24 cellular contexts compared by ENCODE assay signal in genomic region chr18:27008575-27008974, GRCh38.
DNase-seq lines count a peak whose midpoint lies in the region; ATAC-seq and TF ChIP-seq lines count a peak whose summit lies in the region.
"Had no signal": no experiment of that assay in that cellular context is flagged by ENCODE, and none has a peak within 500 bp of the region (broad histone marks: within the 10 kb centered on the region; RNA-seq: fewer than 3 reads in every experiment).

No MANE protein-coding gene starts in this region.

- peak overlapping the region; percentile 32; the same call in 1 of the 2 replicates for H3K27ac ChIP-seq in HUES64 (ENCODE audit: low read depth, low read length)
- H3K27ac ChIP-seq in iPS DF 6.9 (ENCODE audit: low read length) = no peak overlapping the region
- H3K27ac ChIP-seq in SJCRH30 = no peak overlapping the region
- H3K27ac ChIP-seq: 22Rv1, A549, HL-60 had no signal

- no peak overlapping the region for H3K4me3 ChIP-seq in HUES64 (ENCODE audit: low read length)
- no peak overlapping the region for H3K4me3 ChIP-seq in epithelial cell of esophagus (ENCODE audit: low read length)
- H3K4me3 ChIP-seq in iPS DF 6.9 (ENCODE audit: low read length) = no peak overlapping the region
- H3K4me3 ChIP-seq in SJCRH30 = no peak overlapping the region
- H3K4me3 ChIP-seq: A549, GM12878 had no signal

- H3K27ac Mint-ChIP-seq in naive thymus-derived CD8-positive, alpha-beta T cell = no peak overlapping the region
- H3K27ac Mint-ChIP-seq: B cell; CD4-positive, CD25-positive, alpha-beta regulatory T cell; CD8-positive, alpha-beta memory T cell; IgD-negative memory B cell had no signal

- no peak for ATAC-seq in naive thymus-derived CD8-positive, alpha-beta T cell
- ATAC-seq: A549, GM12878, HepG2 had no signal

- peaks cover 0 to 17% (median 3%) of the 10 kb centered on the region in 9 donors for H3K9me3 Mint-ChIP-seq in naive thymus-derived CD8-positive, alpha-beta T cell
- H3K9me3 Mint-ChIP-seq: IgD-negative memory B cell had no signal

- H3K36me3 Mint-ChIP-seq in naive thymus-derived CD8-positive, alpha-beta T cell = no peaks in the 10 kb centered on the region
- H3K36me3 Mint-ChIP-seq: CD4-positive, CD25-positive, alpha-beta regulatory T cell; CD8-positive, alpha-beta memory T cell; IgD-negative memory B cell had no signal

- H3K9me3 ChIP-seq in HUES64 (ENCODE audit: insufficient read depth, low read depth, low read length) (no peaks in the 10 kb centered on the region), iPS DF 6.9 (ENCODE audit: control insufficient read depth, insufficient read depth, low read length) (no peaks in the 10 kb centered on the region), SJCRH30 (replicated peaks) (no peaks in the 10 kb centered on the region)
- H3K9me3 ChIP-seq: A549 had no signal

- no peak for TF ChIP-seq CTCF in epithelial cell of esophagus (IDR thresholded peaks at IDR 0.05; ENCODE audit: insufficient read depth, low read depth, low read length, missing control alignments)

- H3K36me3 ChIP-seq in HUES64 (ENCODE audit: insufficient read depth, low read length) (no peaks in the 10 kb centered on the region), iPS DF 6.9 (ENCODE audit: control insufficient read depth, insufficient read depth, low read length) (no peaks in the 10 kb centered on the region), SJCRH30 (no peaks in the 10 kb centered on the region)

- peaks cover 0 to 7% (median 2%) of the 10 kb centered on the region in 5 donors for H3K27me3 Mint-ChIP-seq in naive thymus-derived CD8-positive, alpha-beta T cell
- H3K27me3 Mint-ChIP-seq: CD4-positive, CD25-positive, alpha-beta regulatory T cell; CD8-positive, alpha-beta memory T cell; IgD-negative memory B cell had no signal

- H3K4me3 Mint-ChIP-seq in naive thymus-derived CD8-positive, alpha-beta T cell = no peak overlapping the region
- H3K4me3 Mint-ChIP-seq: B cell; CD4-positive, CD25-positive, alpha-beta regulatory T cell; CD8-positive, alpha-beta memory T cell; IgD-negative memory B cell had no signal

- WGBS in HUES64 = 64% methylated on average over 3 of the region's 3 CpGs
- WGBS in iPS DF 6.9 (ENCODE audit: insufficient coverage, insufficient read length) = no CpG with 5 or more reads among the region's 3 CpGs

- POLR2A ChIA-PET in naive thymus-derived CD8-positive, alpha-beta T cell (lab: Charles Lee) = no interaction called here

- H3K4me1 ChIP-seq in HUES64 (ENCODE audit: insufficient read depth, low read length) (peaks cover 11% of the 10 kb centered on the region; the same call in 1 of the 2 replicates), iPS DF 6.9 (ENCODE audit: control insufficient read depth, insufficient read depth, low read length) (no peaks in the 10 kb centered on the region), SJCRH30 (no peaks in the 10 kb centered on the region)
- H3K4me1 ChIP-seq: A549 had no signal

- H3K27me3 ChIP-seq in HUES64 (ENCODE audit: insufficient read depth, low read length) = no peaks in the 10 kb centered on the region
- no peaks in the 10 kb centered on the region for H3K27me3 ChIP-seq in iPS DF 6.9 (ENCODE audit: control insufficient read depth, insufficient read depth, low read length)
- H3K27me3 ChIP-seq in SJCRH30 = no peaks in the 10 kb centered on the region

- no peak overlapping the region for H3K9ac ChIP-seq in HUES64 (ENCODE audit: low read depth, low read length)

- in situ Hi-C loops in ACHN (cut with HindIII; ENCODE audit: low pct_ligation_motif_present, low pct_unique_long_range_greater_than_20kb, low sequenced_read_pairs) = no loop called here

- H3K4me1 Mint-ChIP-seq in naive thymus-derived CD8-positive, alpha-beta T cell = no peaks in the 10 kb centered on the region
- H3K4me1 Mint-ChIP-seq: B cell; CD4-positive, CD25-positive, alpha-beta regulatory T cell; CD8-positive, alpha-beta memory T cell; IgD-negative memory B cell had no signal

- DNase-seq in ACHN (peak; percentile 5), epithelial cell of esophagus (ENCODE audit: low read depth) (peak; percentile 18), iPS DF 6.9 (ENCODE audit: low read depth, low spot score) (peak; percentile 13), NCI-H748 (lab: John Stamatoyannopoulos, UW; ENCODE audit: unreplicated experiment) (no peak), SJCRH30 (no peak), NCI-H1092 treated with DMSO at 0.1 percent for 48 hours (lab: John Stamatoyannopoulos, UW) (no peak)
- no peak for DNase-seq in naive thymus-derived CD8-positive, alpha-beta T cell
- DNase-seq: C1 segment of cervical spinal cord; CD4-positive, CD25-positive, alpha-beta regulatory T cell; CD8-positive, alpha-beta memory T cell; COR-L47; DMS 273 treated with DMSO at 0.1 percent for 48 hours; DMS53; DND-41; EL; HCEC 1CT had no signal

Comparison
In these comparisons a context has a peak if more than half of its experiments do, and no peak if none do; other contexts are left out.
1. DNase-seq: peak in ACHN (single experiment), epithelial cell of esophagus (single experiment) and iPS DF 6.9 (single experiment); none in NCI-H748 (single experiment), naive thymus-derived CD8-positive, alpha-beta T cell (0 of 10), SJCRH30 (0 of 2) and NCI-H1092 treated with DMSO at 0.1 percent for 48 hours (single experiment).